In genomic region chr11:36002196-36002595, GRCh38 we compare ENCODE assay signal across 12 cellular contexts. TPM values are rescaled to one million over a fixed set of nuclear protein-coding genes. Genes with fewer than 3 reads are reported as not detected.
DNase-seq lines count a peak whose midpoint lies in the region; ATAC-seq and TF ChIP-seq lines count a peak whose summit lies in the region.
"Had no signal": no experiment of that assay in that cellular context is flagged by ENCODE, and none has a peak within 500 bp of the region (broad histone marks: within the 10 kb centered on the region; RNA-seq: fewer than 3 reads in every experiment).

No MANE protein-coding gene starts in this region.

- peaks cover 3% of the 10 kb centered on the region for H3K4me1 ChIP-seq in mesenchymal stem cell (ENCODE audit: control insufficient read depth, insufficient read depth, low read depth, low read length)
- no peaks in the 10 kb centered on the region for H3K4me1 ChIP-seq in osteoblast (ENCODE audit: insufficient read depth, low read length)

- peaks cover 13% of the 10 kb centered on the region for H3K79me2 ChIP-seq in osteoblast (ENCODE audit: insufficient read depth, low read length)

- H3K36me3 ChIP-seq in mesenchymal stem cell (ENCODE audit: control insufficient read depth in 1 of 2, insufficient read depth in 2 of 2, low read depth in 1 of 2, low read length in 2 of 2) (peaks cover 0 to 6% of the 10 kb centered on the region in 2 experiments), osteoblast (ENCODE audit: insufficient read depth, low read length) (no peaks in the 10 kb centered on the region)

- H3K79me1 ChIP-seq in mesenchymal stem cell (replicated peaks; ENCODE audit: low read length, poor library complexity, severe bottlenecking): peaks cover 36% of the 10 kb centered on the region

- H3K9me3 Mint-ChIP-seq in activated T-cell treated with anti-CD3 and anti-CD28 coated beads, Interleukin-2, amount 50 U/mL, for 72 hours: peaks cover 2 to 3% of the 10 kb centered on the region in 2 donors

- H2BK15ac ChIP-seq in mesenchymal stem cell (ENCODE audit: low read depth, poor library complexity, severe bottlenecking): no peak overlapping the region

- no peak overlapping the region for H3K14ac ChIP-seq in mesenchymal stem cell (ENCODE audit: low read length in 2 of 2)

- no peak for ATAC-seq in activated T-cell treated with anti-CD3 and anti-CD28 coated beads, Interleukin-2, amount 50 U/mL, for 72 hours (replicated peaks in 1 of 2)

- H3K4me2 ChIP-seq in mesenchymal stem cell (ENCODE audit: low read length, poor library complexity, severe bottlenecking) (no peak overlapping the region), osteoblast (ENCODE audit: insufficient read depth, low read length) (no peak overlapping the region)

- peak overlapping the region in 1 of 2 experiments; percentile 37 for H3K4ac ChIP-seq in mesenchymal stem cell (ENCODE audit: low read depth in 1 of 2, low read length in 2 of 2)

- peaks cover 7% of the 10 kb centered on the region for H3K27me3 Mint-ChIP-seq in activated T-cell treated with anti-CD3 and anti-CD28 coated beads, Interleukin-2, amount 50 U/mL, for 72 hours (ENCODE audit: low read depth)

- H2AFZ ChIP-seq in mesenchymal stem cell (ENCODE audit: low read depth, low read length) (no peak overlapping the region), osteoblast (ENCODE audit: low read length) (no peak overlapping the region)

- H3K27ac ChIP-seq in dorsolateral prefrontal cortex: peak overlapping the region in 55 of 59 donors; percentile 5 to 86 (median 69)
- H3K27ac ChIP-seq in mesenchymal stem cell (ENCODE audit: low read length, poor library complexity, severe bottlenecking): no peak overlapping the region
- peak overlapping the region; percentile 70 for H3K27ac ChIP-seq in substantia nigra (ENCODE audit: low read depth, low read length, poor library complexity, severe bottlenecking)
- H3K27ac ChIP-seq in osteoblast (ENCODE audit: low read depth, low read length): no peak overlapping the region

- no peak overlapping the region for H3K23ac ChIP-seq in mesenchymal stem cell (ENCODE audit: low read length in 2 of 2)

- no peak overlapping the region for H4K91ac ChIP-seq in mesenchymal stem cell (ENCODE audit: low read length)

- TF ChIP-seq CTCF in dorsolateral prefrontal cortex (IDR thresholded peaks at IDR 0.05 in 54 of 56, conservative IDR thresholded peaks at IDR 0.05 in 2 of 56; ENCODE audit: low read depth in 1 of 56, partially characterized antibody in 56 of 56): no peak
- no peak for TF ChIP-seq CTCF in osteoblast (IDR thresholded peaks at IDR 0.05; ENCODE audit: extremely low read depth, low read depth, low read length)

- H2BK12ac ChIP-seq in mesenchymal stem cell (ENCODE audit: low read length in 2 of 2): no peak overlapping the region

- H3K36me3 Mint-ChIP-seq in activated T-cell treated with anti-CD3 and anti-CD28 coated beads, Interleukin-2, amount 50 U/mL, for 72 hours (ENCODE audit: insufficient read depth in 2 of 2): no peaks in the 10 kb centered on the region

- intact Hi-C loops in dorsolateral prefrontal cortex (cut with DNase I): no loop called here

- peak overlapping the region in 9 of 59 donors; percentile 0 to 30 (median 20) for H3K4me3 ChIP-seq in dorsolateral prefrontal cortex
- no peak overlapping the region for H3K4me3 ChIP-seq in mesenchymal stem cell (ENCODE audit: insufficient read depth in 1 of 2, low read depth in 1 of 2, low read length in 2 of 2)
- no peak overlapping the region for H3K4me3 ChIP-seq in osteoblast (ENCODE audit: insufficient read depth, low read length)

- H3K27ac Mint-ChIP-seq in activated T-cell treated with anti-CD3 and anti-CD28 coated beads, Interleukin-2, amount 50 U/mL, for 72 hours: no peak overlapping the region
- H3K27ac Mint-ChIP-seq: HFFc6 had no signal

- no peaks in the 10 kb centered on the region for H4K20me1 ChIP-seq in osteoblast (ENCODE audit: insufficient read depth, low read length)

- H2BK5ac ChIP-seq in mesenchymal stem cell (ENCODE audit: low read depth, low read length, poor library complexity, severe bottlenecking): no peak overlapping the region

- no peaks in the 10 kb centered on the region for H3K9me3 ChIP-seq in mesenchymal stem cell (ENCODE audit: control insufficient read depth, low read length)
- no peaks in the 10 kb centered on the region for H3K9me3 ChIP-seq in osteoblast (ENCODE audit: low read depth, low read length)

- H2AK5ac ChIP-seq in mesenchymal stem cell (ENCODE audit: low read length, severe bottlenecking): no peak overlapping the region

- peak overlapping the region; percentile 43 for H4K8ac ChIP-seq in mesenchymal stem cell (ENCODE audit: low read length)

- no peak overlapping the region for H3K4me3 Mint-ChIP-seq in activated T-cell treated with anti-CD3 and anti-CD28 coated beads, Interleukin-2, amount 50 U/mL, for 72 hours
- H3K4me3 Mint-ChIP-seq: HFFc6 had no signal

- H3K9ac ChIP-seq in mesenchymal stem cell (ENCODE audit: low read length): no peak overlapping the region

- H3K4me1 Mint-ChIP-seq in activated T-cell treated with anti-CD3 and anti-CD28 coated beads, Interleukin-2, amount 50 U/mL, for 72 hours (ENCODE audit: low read depth): no peaks in the 10 kb centered on the region

- WGBS in mesenchymal stem cell: 81% methylated on average over 6 of the region's 6 CpGs

- H2BK120ac ChIP-seq in mesenchymal stem cell (ENCODE audit: low read depth, low read length): no peak overlapping the region

- H3K27me3 ChIP-seq in dorsolateral prefrontal cortex (no peaks in the 10 kb centered on the region), mesenchymal stem cell (ENCODE audit: control insufficient read depth in 1 of 2, insufficient read depth in 1 of 2, low read length in 2 of 2) (no peaks in the 10 kb centered on the region), osteoblast (ENCODE audit: insufficient read depth, low read length) (no peaks in the 10 kb centered on the region)

- DNase-seq in dorsolateral prefrontal cortex (peak in 7 of 10 donors; percentile 33 to 62 (median 53)), mesenchymal stem cell (no peak), substantia nigra (lab: John Stamatoyannopoulos, UW) (peak in 39 of 49 donors; percentile 13 to 84 (median 48)), osteoblast (ENCODE audit: insufficient read length, low spot score, missing footprints) (no peak), DMS53 (lab: John Stamatoyannopoulos, UW) (no peak)
- no peak for DNase-seq in activated T-cell treated with anti-CD3 and anti-CD28 coated beads, Interleukin-2, amount 50 U/mL, for 72 hours
- DNase-seq: activated CD4-positive, alpha-beta T cell treated with anti-CD3 and anti-CD28 coated beads, Interleukin-2, amount 50 U/mL, for 48 hours; erythroblast; HFFc6; NCI-H1105; NCI-H510A had no signal

- peak overlapping the region in 1 of 2 experiments; percentile 76 for H3K18ac ChIP-seq in mesenchymal stem cell (ENCODE audit: low read depth in 1 of 2, low read length in 2 of 2)

TF ChIP-seq in PFSK-1, 5 proteins besides CTCF, POLR2A, EP300 and RAD21:
- TF ChIP-seq REST (IDR thresholded peaks at IDR 0.05; ENCODE audit: insufficient read depth in 1 of 2, low read depth in 2 of 2, low read length in 2 of 2) (no peak), FOXP2 (optimal IDR thresholded peaks at IDR 0.05; ENCODE audit: borderline replicate concordance, extremely low read depth, extremely low read length, insufficient read depth) (peak; percentile 54)

RNA-seq across cellular contexts. Expression of gene LDLRAD3, which starts 58.3 kb away (rescaled TPM):
- polyA plus RNA-seq in PFSK-1 (2012; ENCODE audit: insufficient read length, low read depth): 34.2 TPM
- total RNA-seq in dorsolateral prefrontal cortex: 10 to 100 TPM in 118 of 120 experiments, 1 to 10 TPM in 2; 8.6 to 50.7 (median 16.4) TPM
- 5.9 TPM for polyA plus RNA-seq in mesenchymal stem cell (2013, experiment 1 of 2)
- polyA plus RNA-seq in mesenchymal stem cell (2013, experiment 2 of 2): 5.9 TPM
- total RNA-seq in activated T-cell treated with anti-CD3 and anti-CD28 coated beads, Interleukin-2, amount 50 U/mL, for 72 hours: not detected
- total RNA-seq in osteoblast: 8.5 and 10.5 TPM in 2 replicates

Comparison
In these comparisons a context has a peak if more than half of its experiments do, and no peak if none do; other contexts are left out.
1. DNase-seq: peak in dorsolateral prefrontal cortex (7 of 10) and substantia nigra (39 of 49); none in mesenchymal stem cell (single experiment), activated T-cell treated with anti-CD3 and anti-CD28 coated beads, Interleukin-2, amount 50 U/mL, for 72 hours (0 of 2), osteoblast (single experiment) and DMS53 (single experiment).
2. H3K27ac ChIP-seq: peak in dorsolateral prefrontal cortex (55 of 59) and substantia nigra (single experiment); none in mesenchymal stem cell (single experiment) and osteoblast (single experiment).